In the genomic region with DNA sequence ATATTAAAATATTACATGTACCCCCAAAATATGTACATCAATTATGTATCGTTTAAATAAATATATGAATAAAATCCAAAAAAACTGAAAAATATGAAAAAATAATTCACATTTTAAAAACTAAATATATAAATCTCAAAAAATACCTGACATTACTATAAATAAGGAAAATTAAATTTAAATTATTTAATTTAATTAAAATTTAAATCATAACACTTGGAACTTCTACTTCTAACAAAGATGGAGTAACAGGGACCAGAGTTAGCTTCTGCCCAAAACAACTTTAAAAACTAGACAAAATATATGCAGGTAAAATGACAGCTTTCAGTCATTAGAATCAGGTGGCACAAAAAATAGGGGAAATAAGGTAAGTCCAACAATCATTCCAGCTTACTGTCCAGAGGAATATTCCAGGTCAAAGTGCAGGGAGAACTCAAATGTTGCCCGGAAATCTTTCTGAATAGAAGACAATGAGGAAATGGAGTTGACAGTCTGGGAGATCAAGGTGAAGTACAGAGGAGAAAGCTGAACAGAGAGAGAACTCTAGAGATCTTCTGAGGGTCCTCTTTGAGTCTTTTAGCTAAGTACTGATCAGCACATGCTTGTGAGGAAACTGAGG, we compare ENCODE assay signal across 1 cellular context.
A peak's percentile ranks its signal among the peaks of the same experiment; 100 is the strongest.
TF ChIP-seq lines count a peak whose summit lies in the region.

No MANE protein-coding gene starts in this region.

TF ChIP-seq in HepG2, 621 proteins besides CTCF, POLR2A, EP300 and RAD21 (continued from another document and continues in another):
- TF ChIP-seq, protein P1, sequence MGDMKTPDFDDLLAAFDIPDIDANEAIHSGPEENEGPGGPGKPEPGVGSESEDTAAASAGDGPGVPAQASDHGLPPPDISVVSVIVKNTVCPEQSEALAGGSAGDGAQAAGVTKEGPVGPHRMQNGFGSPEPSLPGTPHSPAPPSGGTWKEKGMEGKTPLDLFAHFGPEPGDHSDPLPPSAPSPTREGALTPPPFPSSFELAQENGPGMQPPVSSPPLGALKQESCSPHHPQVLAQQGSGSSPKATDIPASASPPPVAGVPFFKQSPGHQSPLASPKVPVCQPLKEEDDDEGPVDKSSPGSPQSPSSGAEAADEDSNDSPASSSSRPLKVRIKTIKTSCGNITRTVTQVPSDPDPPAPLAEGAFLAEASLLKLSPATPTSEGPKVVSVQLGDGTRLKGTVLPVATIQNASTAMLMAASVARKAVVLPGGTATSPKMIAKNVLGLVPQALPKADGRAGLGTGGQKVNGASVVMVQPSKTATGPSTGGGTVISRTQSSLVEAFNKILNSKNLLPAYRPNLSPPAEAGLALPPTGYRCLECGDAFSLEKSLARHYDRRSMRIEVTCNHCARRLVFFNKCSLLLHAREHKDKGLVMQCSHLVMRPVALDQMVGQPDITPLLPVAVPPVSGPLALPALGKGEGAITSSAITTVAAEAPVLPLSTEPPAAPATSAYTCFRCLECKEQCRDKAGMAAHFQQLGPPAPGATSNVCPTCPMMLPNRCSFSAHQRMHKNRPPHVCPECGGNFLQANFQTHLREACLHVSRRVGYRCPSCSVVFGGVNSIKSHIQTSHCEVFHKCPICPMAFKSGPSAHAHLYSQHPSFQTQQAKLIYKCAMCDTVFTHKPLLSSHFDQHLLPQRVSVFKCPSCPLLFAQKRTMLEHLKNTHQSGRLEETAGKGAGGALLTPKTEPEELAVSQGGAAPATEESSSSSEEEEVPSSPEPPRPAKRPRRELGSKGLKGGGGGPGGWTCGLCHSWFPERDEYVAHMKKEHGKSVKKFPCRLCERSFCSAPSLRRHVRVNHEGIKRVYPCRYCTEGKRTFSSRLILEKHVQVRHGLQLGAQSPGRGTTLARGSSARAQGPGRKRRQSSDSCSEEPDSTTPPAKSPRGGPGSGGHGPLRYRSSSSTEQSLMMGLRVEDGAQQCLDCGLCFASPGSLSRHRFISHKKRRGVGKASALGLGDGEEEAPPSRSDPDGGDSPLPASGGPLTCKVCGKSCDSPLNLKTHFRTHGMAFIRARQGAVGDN (CRISPR knock-in tag; IDR thresholded peaks at IDR 0.05): no peak
- peak; percentile 86 for TF ChIP-seq PPARG (CRISPR knock-in tag; conservative IDR thresholded peaks at IDR 0.05)
- TF ChIP-seq, protein P2, sequence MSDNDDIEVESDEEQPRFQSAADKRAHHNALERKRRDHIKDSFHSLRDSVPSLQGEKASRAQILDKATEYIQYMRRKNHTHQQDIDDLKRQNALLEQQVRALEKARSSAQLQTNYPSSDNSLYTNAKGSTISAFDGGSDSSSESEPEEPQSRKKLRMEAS (IDR thresholded peaks at IDR 0.05): no peak
- TF ChIP-seq, protein P3, sequence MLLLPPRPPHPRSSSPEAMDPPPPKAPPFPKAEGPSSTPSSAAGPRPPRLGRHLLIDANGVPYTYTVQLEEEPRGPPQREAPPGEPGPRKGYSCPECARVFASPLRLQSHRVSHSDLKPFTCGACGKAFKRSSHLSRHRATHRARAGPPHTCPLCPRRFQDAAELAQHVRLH (CRISPR knock-in tag; IDR thresholded peaks at IDR 0.05; ENCODE audit: borderline replicate concordance, low read depth): no peak
- TF ChIP-seq, protein P4, sequence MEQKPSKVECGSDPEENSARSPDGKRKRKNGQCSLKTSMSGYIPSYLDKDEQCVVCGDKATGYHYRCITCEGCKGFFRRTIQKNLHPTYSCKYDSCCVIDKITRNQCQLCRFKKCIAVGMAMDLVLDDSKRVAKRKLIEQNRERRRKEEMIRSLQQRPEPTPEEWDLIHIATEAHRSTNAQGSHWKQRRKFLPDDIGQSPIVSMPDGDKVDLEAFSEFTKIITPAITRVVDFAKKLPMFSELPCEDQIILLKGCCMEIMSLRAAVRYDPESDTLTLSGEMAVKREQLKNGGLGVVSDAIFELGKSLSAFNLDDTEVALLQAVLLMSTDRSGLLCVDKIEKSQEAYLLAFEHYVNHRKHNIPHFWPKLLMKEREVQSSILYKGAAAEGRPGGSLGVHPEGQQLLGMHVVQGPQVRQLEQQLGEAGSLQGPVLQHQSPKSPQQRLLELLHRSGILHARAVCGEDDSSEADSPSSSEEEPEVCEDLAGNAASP (CRISPR knock-in tag; IDR thresholded peaks at IDR 0.05; ENCODE audit: borderline replicate concordance): 0 out of 2 replicates have a peak, but pooled peaks have one; percentile 28
- no peak for TF ChIP-seq ZNF558 (CRISPR knock-in tag; IDR thresholded peaks at IDR 0.05; ENCODE audit: borderline replicate concordance)
- TF ChIP-seq SPEN (CRISPR knock-in tag; IDR thresholded peaks at IDR 0.05; ENCODE audit: low read depth): no peak
- no peak for TF ChIP-seq SOX13 (IDR thresholded peaks at IDR 0.05)
- peak in 1 of 2 experiments; percentile 84; a peak in 2 of 4 replicates for TF ChIP-seq SOX13 (CRISPR knock-in tag; conservative IDR thresholded peaks at IDR 0.05 in 1 of 2, IDR thresholded peaks at IDR 0.05 in 1 of 2)
- TF ChIP-seq SRSF4 (IDR thresholded peaks at IDR 0.05; ENCODE audit: low read depth, low read length, poor library complexity, severe bottlenecking): no peak
- TF ChIP-seq NCOA2 (CRISPR knock-in tag; IDR thresholded peaks at IDR 0.05): peak; percentile 39; the same call in 1 of the 2 replicates
- TF ChIP-seq ZNF12 (CRISPR knock-in tag; IDR thresholded peaks at IDR 0.05): no peak
- TF ChIP-seq, protein P5, sequence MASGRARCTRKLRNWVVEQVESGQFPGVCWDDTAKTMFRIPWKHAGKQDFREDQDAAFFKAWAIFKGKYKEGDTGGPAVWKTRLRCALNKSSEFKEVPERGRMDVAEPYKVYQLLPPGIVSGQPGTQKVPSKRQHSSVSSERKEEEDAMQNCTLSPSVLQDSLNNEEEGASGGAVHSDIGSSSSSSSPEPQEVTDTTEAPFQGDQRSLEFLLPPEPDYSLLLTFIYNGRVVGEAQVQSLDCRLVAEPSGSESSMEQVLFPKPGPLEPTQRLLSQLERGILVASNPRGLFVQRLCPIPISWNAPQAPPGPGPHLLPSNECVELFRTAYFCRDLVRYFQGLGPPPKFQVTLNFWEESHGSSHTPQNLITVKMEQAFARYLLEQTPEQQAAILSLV (CRISPR knock-in tag; IDR thresholded peaks at IDR 0.05; ENCODE audit: borderline replicate concordance): no peak
- no peak for TF ChIP-seq ZNF431 (CRISPR knock-in tag; IDR thresholded peaks at IDR 0.05; ENCODE audit: borderline replicate concordance, low read depth)
- TF ChIP-seq, protein P6, sequence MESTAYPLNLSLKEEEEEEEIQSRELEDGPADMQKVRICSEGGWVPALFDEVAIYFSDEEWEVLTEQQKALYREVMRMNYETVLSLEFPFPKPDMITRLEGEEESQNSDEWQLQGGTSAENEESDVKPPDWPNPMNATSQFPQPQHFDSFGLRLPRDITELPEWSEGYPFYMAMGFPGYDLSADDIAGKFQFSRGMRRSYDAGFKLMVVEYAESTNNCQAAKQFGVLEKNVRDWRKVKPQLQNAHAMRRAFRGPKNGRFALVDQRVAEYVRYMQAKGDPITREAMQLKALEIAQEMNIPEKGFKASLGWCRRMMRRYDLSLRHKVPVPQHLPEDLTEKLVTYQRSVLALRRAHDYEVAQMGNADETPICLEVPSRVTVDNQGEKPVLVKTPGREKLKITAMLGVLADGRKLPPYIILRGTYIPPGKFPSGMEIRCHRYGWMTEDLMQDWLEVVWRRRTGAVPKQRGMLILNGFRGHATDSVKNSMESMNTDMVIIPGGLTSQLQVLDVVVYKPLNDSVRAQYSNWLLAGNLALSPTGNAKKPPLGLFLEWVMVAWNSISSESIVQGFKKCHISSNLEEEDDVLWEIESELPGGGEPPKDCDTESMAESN (CRISPR knock-in tag; conservative IDR thresholded peaks at IDR 0.05): no peak
- TF ChIP-seq FOXP1 (IDR thresholded peaks at IDR 0.05): no peak
- TF ChIP-seq FOXP1 (CRISPR knock-in tag; IDR thresholded peaks at IDR 0.05): no peak
- TF ChIP-seq MTF2 (CRISPR knock-in tag; IDR thresholded peaks at IDR 0.05; ENCODE audit: borderline replicate concordance): no peak
- no peak for TF ChIP-seq ZNF441 (CRISPR knock-in tag; IDR thresholded peaks at IDR 0.05; ENCODE audit: borderline replicate concordance)
- no peak for TF ChIP-seq CCAR2 (optimal IDR thresholded peaks at IDR 0.05; ENCODE audit: low read depth, low read length)
- no peak for TF ChIP-seq GABPA (IDR thresholded peaks at IDR 0.05; ENCODE audit: low read depth, low read length)
- TF ChIP-seq GABPA (CRISPR knock-in tag; IDR thresholded peaks at IDR 0.05; ENCODE audit: low read depth): 0 out of 2 replicates have a peak, but pooled peaks have one; percentile 31
- TF ChIP-seq SIX1 (CRISPR knock-in tag; IDR thresholded peaks at IDR 0.05; ENCODE audit: borderline replicate concordance): no peak
- TF ChIP-seq ZNF644 (CRISPR knock-in tag; IDR thresholded peaks at IDR 0.05; ENCODE audit: low read depth): no peak
- no peak for TF ChIP-seq ZBTB8A (CRISPR knock-in tag; IDR thresholded peaks at IDR 0.05; ENCODE audit: borderline replicate concordance, low read depth)
- TF ChIP-seq, protein P7, sequence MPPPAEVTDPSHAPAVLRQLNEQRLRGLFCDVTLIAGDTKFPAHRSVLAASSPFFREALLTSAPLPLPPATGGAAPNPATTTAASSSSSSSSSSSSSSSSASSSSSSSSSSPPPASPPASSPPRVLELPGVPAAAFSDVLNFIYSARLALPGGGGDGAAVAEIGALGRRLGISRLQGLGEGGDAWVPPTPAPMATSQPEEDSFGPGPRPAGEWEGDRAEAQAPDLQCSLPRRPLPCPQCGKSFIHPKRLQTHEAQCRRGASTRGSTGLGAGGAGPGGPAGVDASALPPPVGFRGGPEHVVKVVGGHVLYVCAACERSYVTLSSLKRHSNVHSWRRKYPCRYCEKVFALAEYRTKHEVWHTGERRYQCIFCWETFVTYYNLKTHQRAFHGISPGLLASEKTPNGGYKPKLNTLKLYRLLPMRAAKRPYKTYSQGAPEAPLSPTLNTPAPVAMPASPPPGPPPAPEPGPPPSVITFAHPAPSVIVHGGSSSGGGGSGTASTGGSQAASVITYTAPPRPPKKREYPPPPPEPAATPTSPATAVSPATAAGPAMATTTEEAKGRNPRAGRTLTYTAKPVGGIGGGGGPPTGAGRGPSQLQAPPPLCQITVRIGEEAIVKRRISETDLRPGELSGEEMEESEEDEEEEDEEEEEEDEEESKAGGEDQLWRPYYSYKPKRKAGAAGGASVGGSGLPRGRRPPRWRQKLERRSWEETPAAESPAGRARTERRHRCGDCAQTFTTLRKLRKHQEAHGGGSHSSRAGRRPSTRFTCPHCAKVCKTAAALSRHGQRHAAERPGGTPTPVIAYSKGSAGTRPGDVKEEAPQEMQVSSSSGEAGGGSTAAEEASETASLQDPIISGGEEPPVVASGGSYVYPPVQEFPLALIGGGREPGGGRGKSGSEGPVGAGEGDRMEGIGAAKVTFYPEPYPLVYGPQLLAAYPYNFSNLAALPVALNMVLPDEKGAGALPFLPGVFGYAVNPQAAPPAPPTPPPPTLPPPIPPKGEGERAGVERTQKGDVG (CRISPR knock-in tag; IDR thresholded peaks at IDR 0.05; ENCODE audit: borderline replicate concordance): no peak
- TF ChIP-seq ZNF879 (CRISPR knock-in tag; IDR thresholded peaks at IDR 0.05): no peak
- 0 out of 2 replicates have a peak, but pooled peaks have one; percentile 35 for TF ChIP-seq ELF1 (CRISPR knock-in tag; IDR thresholded peaks at IDR 0.05)
- no peak for TF ChIP-seq ZNF616 (CRISPR knock-in tag; IDR thresholded peaks at IDR 0.05; ENCODE audit: low read depth)
- TF ChIP-seq ZNF264 (CRISPR knock-in tag; IDR thresholded peaks at IDR 0.05): 0 out of 2 replicates have a peak, but pooled peaks have one; percentile 25
- no peak for TF ChIP-seq PRPF4 (IDR thresholded peaks at IDR 0.05; ENCODE audit: low read depth, low read length, poor library complexity, severe bottlenecking)
- no peak for TF ChIP-seq ZBTB20 (CRISPR knock-in tag; IDR thresholded peaks at IDR 0.05; ENCODE audit: borderline replicate concordance, low read depth)
- no peak for TF ChIP-seq GPN1 (CRISPR knock-in tag; IDR thresholded peaks at IDR 0.05; ENCODE audit: borderline replicate concordance)
- no peak for TF ChIP-seq ZMYM2 (CRISPR knock-in tag; IDR thresholded peaks at IDR 0.05)
- no peak for TF ChIP-seq CAMTA2 (CRISPR knock-in tag; IDR thresholded peaks at IDR 0.05; ENCODE audit: borderline replicate concordance)
- TF ChIP-seq, protein P8, sequence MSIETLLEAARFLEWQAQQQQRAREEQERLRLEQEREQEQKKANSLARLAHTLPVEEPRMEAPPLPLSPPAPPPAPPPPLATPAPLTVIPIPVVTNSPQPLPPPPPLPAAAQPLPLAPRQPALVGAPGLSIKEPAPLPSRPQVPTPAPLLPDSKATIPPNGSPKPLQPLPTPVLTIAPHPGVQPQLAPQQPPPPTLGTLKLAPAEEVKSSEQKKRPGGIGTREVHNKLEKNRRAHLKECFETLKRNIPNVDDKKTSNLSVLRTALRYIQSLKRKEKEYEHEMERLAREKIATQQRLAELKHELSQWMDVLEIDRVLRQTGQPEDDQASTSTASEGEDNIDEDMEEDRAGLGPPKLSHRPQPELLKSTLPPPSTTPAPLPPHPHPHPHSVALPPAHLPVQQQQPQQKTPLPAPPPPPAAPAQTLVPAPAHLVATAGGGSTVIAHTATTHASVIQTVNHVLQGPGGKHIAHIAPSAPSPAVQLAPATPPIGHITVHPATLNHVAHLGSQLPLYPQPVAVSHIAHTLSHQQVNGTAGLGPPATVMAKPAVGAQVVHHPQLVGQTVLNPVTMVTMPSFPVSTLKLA (IDR thresholded peaks at IDR 0.05): no peak
- TF ChIP-seq, protein P9, sequence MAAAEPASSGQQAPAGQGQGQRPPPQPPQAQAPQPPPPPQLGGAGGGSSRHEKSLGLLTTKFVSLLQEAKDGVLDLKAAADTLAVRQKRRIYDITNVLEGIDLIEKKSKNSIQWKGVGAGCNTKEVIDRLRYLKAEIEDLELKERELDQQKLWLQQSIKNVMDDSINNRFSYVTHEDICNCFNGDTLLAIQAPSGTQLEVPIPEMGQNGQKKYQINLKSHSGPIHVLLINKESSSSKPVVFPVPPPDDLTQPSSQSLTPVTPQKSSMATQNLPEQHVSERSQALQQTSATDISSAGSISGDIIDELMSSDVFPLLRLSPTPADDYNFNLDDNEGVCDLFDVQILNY (CRISPR knock-in tag; conservative IDR thresholded peaks at IDR 0.05): no peak
- peak; percentile 56; the same call in 1 of the 2 replicates for TF ChIP-seq SOX5 (CRISPR knock-in tag; IDR thresholded peaks at IDR 0.05; ENCODE audit: borderline replicate concordance)
- TF ChIP-seq, protein P10, sequence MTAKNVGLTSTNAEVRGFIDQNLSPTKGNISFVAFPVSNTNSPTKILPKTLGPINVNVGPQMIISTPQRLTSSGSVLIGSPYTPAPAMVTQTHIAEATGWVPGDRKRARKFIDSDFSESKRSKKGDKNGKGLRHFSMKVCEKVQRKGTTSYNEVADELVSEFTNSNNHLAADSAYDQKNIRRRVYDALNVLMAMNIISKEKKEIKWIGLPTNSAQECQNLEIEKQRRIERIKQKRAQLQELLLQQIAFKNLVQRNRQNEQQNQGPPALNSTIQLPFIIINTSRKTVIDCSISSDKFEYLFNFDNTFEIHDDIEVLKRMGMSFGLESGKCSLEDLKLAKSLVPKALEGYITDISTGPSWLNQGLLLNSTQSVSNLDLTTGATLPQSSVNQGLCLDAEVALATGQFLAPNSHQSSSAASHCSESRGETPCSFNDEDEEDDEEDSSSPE (CRISPR knock-in tag; IDR thresholded peaks at IDR 0.05): no peak
